Comparison of ENCODE assay signal across 30 cellular contexts in the genomic region with DNA sequence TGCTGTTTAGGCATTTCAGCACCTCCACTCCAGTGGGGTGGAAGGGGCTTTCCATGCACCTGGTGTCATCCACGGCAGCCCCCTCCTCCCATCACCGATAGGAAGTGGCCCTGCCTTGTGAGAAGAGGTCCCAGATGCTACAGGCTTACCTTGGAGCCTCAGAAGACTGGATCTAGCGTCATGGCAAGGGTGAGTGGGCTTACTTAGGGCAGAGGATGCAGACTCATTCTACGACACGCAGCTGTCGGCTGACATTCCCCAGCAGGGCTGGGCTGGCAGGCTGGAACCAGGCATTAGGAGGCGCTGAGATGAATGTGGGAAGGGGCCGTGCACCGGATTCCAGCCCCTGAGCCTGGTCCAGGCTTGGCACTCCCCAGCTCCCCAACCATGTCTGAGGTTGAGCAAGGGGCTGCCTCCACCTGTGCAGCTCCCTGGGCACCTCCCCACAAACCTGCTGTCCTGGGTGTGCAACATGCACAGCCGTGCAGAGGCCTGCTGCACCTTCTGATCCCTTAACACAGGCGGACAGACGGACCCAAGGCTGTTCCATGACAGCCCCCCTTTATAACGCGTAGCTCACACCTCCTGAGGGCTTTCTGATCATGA. TPM values are rescaled to one million over a fixed set of nuclear protein-coding genes. Genes with fewer than 3 reads are reported as not detected.
"Had no signal": no experiment of that assay in that cellular context is flagged by ENCODE, and none has a peak within 500 bp of the region (broad histone marks: within the 10 kb centered on the region; RNA-seq: fewer than 3 reads in every experiment).

No MANE protein-coding gene starts in this region.

- H3K4me1 Mint-ChIP-seq: activated CD4-positive, alpha-beta memory T cell treated with anti-CD3 and anti-CD28 coated beads, Interleukin-2, amount 10 ng/mL, durations not matched to agents 7 days and 5 days; activated CD4-positive, alpha-beta T cell treated with anti-CD3 and anti-CD28 coated beads for 36 hours; activated T-helper 17 cell treated with anti-CD3 and anti-CD28 coated beads, Interleukin-2, amount 50 U/mL, for 72 hours had no signal

- H3K36me3 Mint-ChIP-seq: activated naive CD8-positive, alpha-beta T cell had no signal

- H3K36me3 ChIP-seq: adrenal gland, SJCRH30 had no signal

- H3K27ac Mint-ChIP-seq: activated CD4-positive, alpha-beta memory T cell treated with anti-CD3 and anti-CD28 coated beads, Interleukin-2, amount 10 ng/mL, durations not matched to agents 7 days and 5 days; activated CD4-positive, alpha-beta T cell treated with anti-CD3 and anti-CD28 coated beads for 36 hours; activated naive CD4-positive, alpha-beta T cell treated with anti-CD3 and anti-CD28 coated beads for 36 hours; activated naive CD8-positive, alpha-beta T cell; activated T-helper 17 cell treated with anti-CD3 and anti-CD28 coated beads, Interleukin-2, amount 50 U/mL, for 72 hours had no signal

- H3K27me3 Mint-ChIP-seq: activated CD4-positive, alpha-beta T cell treated with anti-CD3 and anti-CD28 coated beads for 36 hours; activated naive CD8-positive, alpha-beta T cell had no signal

- H3K27me3 ChIP-seq: adrenal gland, SJCRH30 had no signal

- DNase-seq: activated CD4-positive, alpha-beta memory T cell treated with anti-CD3 and anti-CD28 coated beads, Interleukin-2, amount 10 ng/mL, durations not matched to agents 7 days and 5 days; activated CD4-positive, alpha-beta T cell treated with anti-CD3 and anti-CD28 coated beads for 36 hours; activated CD4-positive, alpha-beta T cell treated with anti-CD3 and anti-CD28 coated beads, Interleukin-2, amount 50 U/mL, for 1 hour; activated gamma-delta T cell; activated naive CD4-positive, alpha-beta T cell treated with anti-CD3 and anti-CD28 coated beads for 36 hours; activated T-cell treated with anti-CD3 and anti-CD28 coated beads for 4 hours; activated T-cell treated with anti-CD3 and anti-CD28 coated beads, Interleukin-2, amount 50 U/mL, for 48 hours; adrenal gland; anterior cingulate cortex; Kasumi-1; KBM-7; NCI-H146; NCI-H187 treated with DMSO at 0.1 percent for 48 hours; NCI-H2171 treated with DMSO at 0.1 percent for 48 hours; NCI-H226; NCI-H526; NCI-H82; SK-N-SH; T-helper 1 cell had no signal

- H3K9me3 ChIP-seq: adrenal gland, SK-N-SH had no signal

- H3K4me1 ChIP-seq: adrenal gland, SJCRH30 had no signal

- ATAC-seq: activated CD4-positive, alpha-beta T cell treated with anti-CD3 and anti-CD28 coated beads for 36 hours; activated T-helper 17 cell treated with anti-CD3 and anti-CD28 coated beads, Interleukin-2, amount 50 U/mL, for 72 hours; Right ventricle myocardium inferior had no signal

- H3K4me3 ChIP-seq: adrenal gland, SJCRH30 had no signal

- H3K4me3 Mint-ChIP-seq: activated CD4-positive, alpha-beta memory T cell treated with anti-CD3 and anti-CD28 coated beads, Interleukin-2, amount 10 ng/mL, durations not matched to agents 7 days and 5 days; activated CD4-positive, alpha-beta T cell treated with anti-CD3 and anti-CD28 coated beads for 36 hours; activated naive CD4-positive, alpha-beta T cell treated with anti-CD3 and anti-CD28 coated beads for 36 hours; activated naive CD8-positive, alpha-beta T cell; activated T-helper 17 cell treated with anti-CD3 and anti-CD28 coated beads, Interleukin-2, amount 50 U/mL, for 72 hours had no signal

- H3K27ac ChIP-seq: adrenal gland, SJCRH30, VCaP had no signal

- H3K9me3 Mint-ChIP-seq: activated CD4-positive, alpha-beta memory T cell treated with anti-CD3 and anti-CD28 coated beads, Interleukin-2, amount 10 ng/mL, durations not matched to agents 7 days and 5 days; activated naive CD4-positive, alpha-beta T cell treated with anti-CD3 and anti-CD28 coated beads for 36 hours; activated T-helper 17 cell treated with anti-CD3 and anti-CD28 coated beads, Interleukin-2, amount 50 U/mL, for 72 hours had no signal

RNA-seq across cellular contexts. Expression of gene PRLH, which starts 1.7 kb away (rescaled TPM):
- total RNA-seq: activated CD4-positive, alpha-beta memory T cell treated with anti-CD3 and anti-CD28 coated beads, Interleukin-2, amount 10 ng/mL, durations not matched to agents 7 days and 5 days; activated CD4-positive, alpha-beta T cell treated with anti-CD3 and anti-CD28 coated beads for 36 hours; activated CD8-positive, alpha-beta memory T cell treated with anti-CD3 and anti-CD28 coated beads for 36 hours; activated naive CD4-positive, alpha-beta T cell treated with anti-CD3 and anti-CD28 coated beads for 36 hours; activated T-helper 17 cell treated with anti-CD3 and anti-CD28 coated beads, Interleukin-2, amount 50 U/mL, for 72 hours; adrenal gland; cardiac septum; NCI-H460; OCI-LY7; Right ventricle myocardium inferior; RPMI7951; SJCRH30; T-helper 2 cell treated with Interferon-gamma antibody and Interleukin-4, amounts not matched to agents 100 ng/mL and 5 ng/mL, for 36 hours had no signal
- polyA plus RNA-seq: adrenal gland, SK-N-SH had no signal

RNA-seq across cellular contexts. Expression of gene RAB17, which starts 25.9 kb away (rescaled TPM):
- total RNA-seq: activated CD4-positive, alpha-beta memory T cell treated with anti-CD3 and anti-CD28 coated beads, Interleukin-2, amount 10 ng/mL, durations not matched to agents 7 days and 5 days; activated CD8-positive, alpha-beta memory T cell treated with anti-CD3 and anti-CD28 coated beads for 36 hours; activated naive CD4-positive, alpha-beta T cell treated with anti-CD3 and anti-CD28 coated beads for 36 hours; OCI-LY7; T-helper 2 cell treated with Interferon-gamma antibody and Interleukin-4, amounts not matched to agents 100 ng/mL and 5 ng/mL, for 36 hours had no signal
